ENCODE assay signal across 22 cellular contexts in genomic region chr1:32867151-32867550, GRCh38. TPM values are rescaled to one million over a fixed set of nuclear protein-coding genes. Genes with fewer than 3 reads are reported as not detected.
A peak's percentile ranks its signal among the peaks of the same experiment; 100 is the strongest.
DNase-seq lines count a peak whose midpoint lies in the region; ATAC-seq and TF ChIP-seq lines count a peak whose summit lies in the region.
"Had no signal": no experiment of that assay in that cellular context is flagged by ENCODE, and none has a peak within 500 bp of the region (broad histone marks: within the 10 kb centered on the region; RNA-seq: fewer than 3 reads in every experiment).

No MANE protein-coding gene starts in this region.

- H3K27me3 Mint-ChIP-seq in activated T-cell treated with anti-CD3 and anti-CD28 coated beads, Interleukin-2, amount 50 U/mL, for 24 hours, result peaks cover 34% of the 10 kb centered on the region
- peaks cover 23% of the 10 kb centered on the region for H3K27me3 Mint-ChIP-seq in endothelial cell (ENCODE audit: unreplicated experiment)
- H3K27me3 Mint-ChIP-seq in stimulated activated naive B cell treated with anti-CD40 and anti-IgM and Interleukin-4, amounts not matched to agents 10 μg/mL and 1 μg/mL and 100 μg/mL, for 72 hours, result peaks cover 25 to 29% of the 10 kb centered on the region in 2 donors

- no peak for DNase-seq in activated T-cell treated with anti-CD3 and anti-CD28 coated beads, Interleukin-2, amount 50 U/mL, for 24 hours
- DNase-seq in activated T-cell treated with anti-CD3 and anti-CD28 coated beads for 4 hours, result no peak
- DNase-seq in endothelial cell (ENCODE audit: low spot score), result no peak
- DNase-seq in left lobe of liver (ENCODE audit: low spot score), result peak; percentile 35
- DNase-seq in stimulated activated naive B cell treated with anti-CD40 and anti-IgM and Interleukin-4, amounts not matched to agents 10 μg/mL and 1 μg/mL and 100 μg/mL, for 72 hours, result no peak
- DNase-seq in NCI-H187 (lab: John Stamatoyannopoulos, UW), result no peak
- no peak for DNase-seq in PC-3
- DNase-seq: CD8-positive, alpha-beta memory T cell; COR-L47; DMS 273 treated with DMSO at 0.1 percent for 48 hours; DMS53; DND-41; EL; GOT3; H7 had no signal

- peaks cover 23% of the 10 kb centered on the region for H3K36me3 Mint-ChIP-seq in activated T-cell treated with anti-CD3 and anti-CD28 coated beads, Interleukin-2, amount 50 U/mL, for 24 hours (ENCODE audit: low read depth)
- H3K36me3 Mint-ChIP-seq in endothelial cell (ENCODE audit: low read depth, unreplicated experiment), result peaks cover 10% of the 10 kb centered on the region
- H3K36me3 Mint-ChIP-seq in stimulated activated naive B cell treated with anti-CD40 and anti-IgM and Interleukin-4, amounts not matched to agents 10 μg/mL and 1 μg/mL and 100 μg/mL, for 72 hours, result peaks cover 28 to 45% of the 10 kb centered on the region in 2 donors

- H3K4me1 Mint-ChIP-seq in activated T-cell treated with anti-CD3 and anti-CD28 coated beads, Interleukin-2, amount 50 U/mL, for 24 hours (ENCODE audit: low read depth), result peaks cover 9% of the 10 kb centered on the region
- H3K4me1 Mint-ChIP-seq in endothelial cell (ENCODE audit: unreplicated experiment), result peaks cover 28% of the 10 kb centered on the region
- H3K4me1 Mint-ChIP-seq in stimulated activated naive B cell treated with anti-CD40 and anti-IgM and Interleukin-4, amounts not matched to agents 10 μg/mL and 1 μg/mL and 100 μg/mL, for 72 hours, result peaks cover 11 to 25% of the 10 kb centered on the region in 2 donors

- no peak overlapping the region for H3K27ac ChIP-seq in PC-3 (ENCODE audit: low read length)
- H3K27ac ChIP-seq: BLaER1 treated with 17β-estradiol and CSF1 and Interleukin-3, amounts not matched to agents 10 nM and 100 nM had no signal

- H4K20me1 ChIP-seq in PC-3 (ENCODE audit: low read length), result no peaks in the 10 kb centered on the region

- no peak for TF ChIP-seq CTCF in endothelial cell (IDR thresholded peaks at IDR 0.05; ENCODE audit: unreplicated experiment)
- no peak for TF ChIP-seq CTCF in PC-3 (conservative IDR thresholded peaks at IDR 0.05; ENCODE audit: low read depth, low read length)

- 0 out of 2 replicates have a peak, but pooled peaks cover 4% of the 10 kb centered on the region for H3K4me1 ChIP-seq in PC-3 (ENCODE audit: insufficient read depth, low read length)

- no peak overlapping the region for H3K9ac ChIP-seq in PC-3 (ENCODE audit: low read length)
- H3K9ac ChIP-seq: BLaER1 treated with 17β-estradiol and CSF1 and Interleukin-3, amounts not matched to agents 10 nM and 100 nM had no signal

- peak overlapping the region; percentile 54 for H3K27ac Mint-ChIP-seq in activated T-cell treated with anti-CD3 and anti-CD28 coated beads, Interleukin-2, amount 50 U/mL, for 24 hours
- H3K27ac Mint-ChIP-seq in endothelial cell (ENCODE audit: unreplicated experiment), result peak overlapping the region; percentile 9
- H3K27ac Mint-ChIP-seq in stimulated activated naive B cell treated with anti-CD40 and anti-IgM and Interleukin-4, amounts not matched to agents 10 μg/mL and 1 μg/mL and 100 μg/mL, for 72 hours, result peak overlapping the region; percentile 37
- H3K27ac Mint-ChIP-seq: B cell had no signal

- no peaks in the 10 kb centered on the region for H3K36me3 ChIP-seq in PC-3 (ENCODE audit: low read depth, low read length)

- peaks cover 10% of the 10 kb centered on the region; the same call in 1 of the 2 replicates for H3K27me3 ChIP-seq in PC-3 (ENCODE audit: low read length)

- no peak overlapping the region for H3K4me2 ChIP-seq in PC-3 (ENCODE audit: low read length)
- H3K4me2 ChIP-seq: BLaER1 treated with 17β-estradiol and CSF1 and Interleukin-3, amounts not matched to agents 10 nM and 100 nM had no signal

- H3K79me2 ChIP-seq in PC-3 (ENCODE audit: low read length), result no peaks in the 10 kb centered on the region

- ATAC-seq in left lobe of liver (no peak), HG03139 (IDR thresholded peaks at IDR 0.05; ENCODE audit: unreplicated experiment) (no peak), PC-3 (no peak)
- no peak for ATAC-seq in stimulated activated naive B cell treated with anti-CD40 and anti-IgM and Interleukin-4, amounts not matched to agents 10 μg/mL and 1 μg/mL and 100 μg/mL, for 72 hours (replicated peaks)
- ATAC-seq: GM12878 had no signal

- intact Hi-C loops in PC-3 (cut with micrococcal nuclease), result no loop called here

- H3F3A ChIP-seq in PC-3 (ENCODE audit: low read length, unreplicated experiment), result no peaks in the 10 kb centered on the region

- no peaks in the 10 kb centered on the region for H3K9me3 ChIP-seq in PC-3 (ENCODE audit: low read length)
- H3K9me3 ChIP-seq: BLaER1 treated with 17β-estradiol and CSF1 and Interleukin-3, amounts not matched to agents 10 nM and 100 nM had no signal

- BruUV-seq in PC-3 (replicated peaks; lab: Mats Ljungman, UMichigan), result no TSS peak

- POLR2A ChIA-PET in PC-3 (lab: Charles Lee; ENCODE audit: unreplicated experiment), result no interaction called here

- no peak overlapping the region for H3K4me3 Mint-ChIP-seq in activated T-cell treated with anti-CD3 and anti-CD28 coated beads, Interleukin-2, amount 50 U/mL, for 24 hours
- no peak overlapping the region for H3K4me3 Mint-ChIP-seq in endothelial cell (ENCODE audit: unreplicated experiment)
- H3K4me3 Mint-ChIP-seq in stimulated activated naive B cell treated with anti-CD40 and anti-IgM and Interleukin-4, amounts not matched to agents 10 μg/mL and 1 μg/mL and 100 μg/mL, for 72 hours, result no peak overlapping the region
- H3K4me3 Mint-ChIP-seq: B cell had no signal

- CTCF ChIA-PET in PC-3 (lab: Charles Lee), result no interaction called here

- no peaks in the 10 kb centered on the region for H3K9me2 ChIP-seq in PC-3 (replicated peaks; ENCODE audit: low read length)

- no peak overlapping the region for H3K4me3 ChIP-seq in PC-3 (ENCODE audit: low read length)
- H3K4me3 ChIP-seq: BLaER1 treated with 17β-estradiol and CSF1 and Interleukin-3, amounts not matched to agents 10 nM and 100 nM; GM12878 had no signal

- H3K9me3 Mint-ChIP-seq in activated T-cell treated with anti-CD3 and anti-CD28 coated beads, Interleukin-2, amount 50 U/mL, for 24 hours, result no peaks in the 10 kb centered on the region
- H3K9me3 Mint-ChIP-seq in endothelial cell (ENCODE audit: unreplicated experiment), result no peaks in the 10 kb centered on the region
- H3K9me3 Mint-ChIP-seq in stimulated activated naive B cell treated with anti-CD40 and anti-IgM and Interleukin-4, amounts not matched to agents 10 μg/mL and 1 μg/mL and 100 μg/mL, for 72 hours, result no peaks in the 10 kb centered on the region
- H3K9me3 Mint-ChIP-seq: CD8-positive, alpha-beta memory T cell had no signal

- no peak overlapping the region for H2AFZ ChIP-seq in PC-3 (ENCODE audit: low read length)

RNA-seq across cellular contexts. Expression of gene FNDC5, which starts 3.6 kb away (rescaled TPM):
- total RNA-seq in endothelial cell (ENCODE audit: unreplicated experiment) (5.5 TPM), left lobe of liver (5.4 TPM), PC-3 (2014; rRNA removed) (0.22 and 0.35 TPM in 2 replicates)
- total RNA-seq: A172; CD8-positive, alpha-beta memory T cell; GM12878; HT-29 had no signal

RNA-seq across cellular contexts. Expression of gene HPCA, which starts 19.1 kb away (rescaled TPM):
- total RNA-seq in endothelial cell (ENCODE audit: unreplicated experiment) (not detected), left lobe of liver (not detected), PC-3 (2014; rRNA removed) (not detected in 2 replicates)
- total RNA-seq: A172; B cell; CD8-positive, alpha-beta memory T cell; G401; GM12878 had no signal

RNA-seq across cellular contexts. Expression of gene TMEM54, which starts 34.0 kb away (rescaled TPM):
- 0.49 TPM for total RNA-seq in endothelial cell (ENCODE audit: unreplicated experiment)
- 6.1 TPM for total RNA-seq in left lobe of liver
- total RNA-seq in PC-3 (2014; rRNA removed), result 175 and 194 TPM in 2 replicates
- total RNA-seq: B cell had no signal

RNA-seq across cellular contexts. Expression of gene S100PBP, which starts 49.7 kb away (rescaled TPM):
- total RNA-seq in endothelial cell (ENCODE audit: unreplicated experiment) (43.3 TPM), left lobe of liver (10.3 TPM), PC-3 (2014; rRNA removed) (13.2 and 13.8 TPM in 2 replicates)

RNA-seq across cellular contexts. Expression of gene YARS1, which starts 50.0 kb away (rescaled TPM):
- total RNA-seq in endothelial cell (ENCODE audit: unreplicated experiment), result 73.2 TPM
- 38.4 TPM for total RNA-seq in left lobe of liver
- total RNA-seq in PC-3 (2014; rRNA removed), result 108 and 115 TPM in 2 replicates

Comparison
In these comparisons a context has a peak if more than half of its experiments do, and no peak if none do; other contexts are left out.
1. RNA of gene TMEM54, which starts 34.0 kb away (total RNA-seq): 175 to 194 TPM in PC-3; 6.1 TPM in left lobe of liver (single experiment) and 0.49 TPM in endothelial cell (single experiment); every median in the first group is over 10 times any median in the second.
2. Peak in every context shown above with its lines, with median percentiles within 50 percentile points of each other: H3K27ac Mint-ChIP-seq.